Comparison of ENCODE assay signal across 10 cellular contexts in genomic region chr2:43636153-43636552, GRCh38. TPM values are rescaled to one million over a fixed set of nuclear protein-coding genes. Genes with fewer than 3 reads are reported as not detected.
DNase-seq lines count a peak whose midpoint lies in the region; ATAC-seq and TF ChIP-seq lines count a peak whose summit lies in the region.
"Not testable (repeated sequence)": the region's sequence is repeated elsewhere in the genome, so short reads cannot be mapped to it uniquely, and the experiment has no call there.
"Had no signal": no experiment of that assay in that cellular context is flagged by ENCODE, and none has a peak within 500 bp of the region (broad histone marks: within the 10 kb centered on the region; RNA-seq: fewer than 3 reads in every experiment).

No MANE protein-coding gene starts in this region.

- POLR2A ChIA-PET in CD4-positive, alpha-beta memory T cell (lab: Charles Lee; ENCODE audit: partially characterized antibody) = interaction anchor here (0.9 to 1.0 kb wide), 2 partner anchors 40 to 825 kb away, joined by 3 to 5 read pairs; partner anchors contain the start of gene THADA
- POLR2A ChIA-PET in activated CD4-positive, alpha-beta memory T cell treated with anti-CD3 and anti-CD28 coated beads for 36 hours (lab: Charles Lee) = interaction anchor here (1.6 kb wide), 1 partner anchor 40 kb away, joined by 4 read pairs; the partner anchor contains the start of gene THADA
- POLR2A ChIA-PET in MCF 10A (lab: Yijun Ruan, JAX) = interaction anchor here (1.0 to 1.2 kb wide), 2 partner anchors 36 to 138 kb away, joined by 3 read pairs; partner anchors contain the start of gene DYNC2LI1

- H3K27me3 Mint-ChIP-seq in CD4-positive, alpha-beta memory T cell = peaks cover 26 to 32% of the 10 kb centered on the region in 2 donors
- H3K27me3 Mint-ChIP-seq in IgD-negative memory B cell (peaks cover 40% of the 10 kb centered on the region), MCF 10A (ENCODE audit: insufficient read depth, unreplicated experiment) (peaks cover 33% of the 10 kb centered on the region), memory B cell (peaks cover 32% of the 10 kb centered on the region), nephron progenitor cell (ENCODE audit: low read depth, poor library complexity) (peaks cover 56% of the 10 kb centered on the region)
- peaks cover 44% of the 10 kb centered on the region for H3K27me3 Mint-ChIP-seq in activated CD4-positive, alpha-beta memory T cell treated with anti-CD3 and anti-CD28 coated beads for 36 hours
- peaks cover 41% of the 10 kb centered on the region for H3K27me3 Mint-ChIP-seq in activated T-helper 2 cell treated with anti-CD3 and anti-CD28 coated beads, Interferon-gamma antibody, Interleukin-2, Interleukin-4, amounts not matched to agents 10 μg/mL and 5 μg/mL and 100 μg/mL, durations not matched to agents 14 hours and 24 hours and 36 hours (ENCODE audit: low read depth)

- H3K9me3 ChIP-seq in CD4-positive, alpha-beta memory T cell (ENCODE audit: control insufficient read depth in 1 of 2, low read length in 2 of 2); uterus: not testable (repeated sequence)

- not testable (repeated sequence) for H3K4me3 ChIP-seq in CD4-positive, alpha-beta memory T cell (ENCODE audit: low read length in 2 of 2); uterus

- BruUV-seq in MCF 10A (replicated peaks; lab: Mats Ljungman, UMichigan) = not testable (repeated sequence)

- H3K4me3 Mint-ChIP-seq in CD4-positive, alpha-beta memory T cell = peak overlapping the region in 6 of 8 donors; percentile 4 to 94 (median 50)
- H3K4me3 Mint-ChIP-seq in IgD-negative memory B cell (peak overlapping the region; percentile 32 to 91 (median 77)), MCF 10A (ENCODE audit: unreplicated experiment) (peak overlapping the region; percentile 82), memory B cell (peak overlapping the region; percentile 22), nephron progenitor cell (peak overlapping the region; percentile 31)
- H3K4me3 Mint-ChIP-seq in activated CD4-positive, alpha-beta memory T cell treated with anti-CD3 and anti-CD28 coated beads for 36 hours = peak overlapping the region; percentile 16
- peak overlapping the region; percentile 56 for H3K4me3 Mint-ChIP-seq in activated T-helper 2 cell treated with anti-CD3 and anti-CD28 coated beads, Interferon-gamma antibody, Interleukin-2, Interleukin-4, amounts not matched to agents 10 μg/mL and 5 μg/mL and 100 μg/mL, durations not matched to agents 14 hours and 24 hours and 36 hours (ENCODE audit: low read depth)

- not testable (repeated sequence) for H3K36me3 ChIP-seq in CD4-positive, alpha-beta memory T cell (ENCODE audit: insufficient read depth, low read length); uterus

- H3K4me1 ChIP-seq in CD4-positive, alpha-beta memory T cell (ENCODE audit: insufficient read depth, low read length); uterus: not testable (repeated sequence)

- not testable (repeated sequence) for TF ChIP-seq CTCF in MCF 10A (IDR thresholded peaks at IDR 0.05; ENCODE audit: unreplicated experiment); nephron progenitor cell (IDR thresholded peaks at IDR 0.05); uterus (IDR thresholded peaks at IDR 0.05)

- peaks cover 0 to 13% (median 11%) of the 10 kb centered on the region in 8 donors for H3K9me3 Mint-ChIP-seq in CD4-positive, alpha-beta memory T cell
- not testable (repeated sequence) for H3K9me3 Mint-ChIP-seq in IgD-negative memory B cell; activated CD4-positive, alpha-beta memory T cell treated with anti-CD3 and anti-CD28 coated beads for 36 hours; activated T-helper 2 cell treated with anti-CD3 and anti-CD28 coated beads, Interferon-gamma antibody, Interleukin-2, Interleukin-4, amounts not matched to agents 10 μg/mL and 5 μg/mL and 100 μg/mL, durations not matched to agents 14 hours and 24 hours and 36 hours; MCF 10A (ENCODE audit: unreplicated experiment); memory B cell
- H3K9me3 Mint-ChIP-seq in nephron progenitor cell = peaks cover 17% of the 10 kb centered on the region

- H3K27ac Mint-ChIP-seq in CD4-positive, alpha-beta memory T cell = peak overlapping the region in 1 of 7 donors; percentile 66
- H3K27ac Mint-ChIP-seq in IgD-negative memory B cell (peak overlapping the region in 1 of 3 donors; percentile 7), nephron progenitor cell (peak overlapping the region; percentile 77)
- not testable (repeated sequence) for H3K27ac Mint-ChIP-seq in activated CD4-positive, alpha-beta memory T cell treated with anti-CD3 and anti-CD28 coated beads for 36 hours; activated T-helper 2 cell treated with anti-CD3 and anti-CD28 coated beads, Interferon-gamma antibody, Interleukin-2, Interleukin-4, amounts not matched to agents 10 μg/mL and 5 μg/mL and 100 μg/mL, durations not matched to agents 14 hours and 24 hours and 36 hours; MCF 10A (ENCODE audit: low read depth, unreplicated experiment); memory B cell

- intact Hi-C loops in CD4-positive, alpha-beta memory T cell (cut with micrococcal nuclease) = loop anchor here (10.0 kb wide), 1 partner anchor 139 kb away; the partner anchor contains the start of gene DYNC2LI1
- intact Hi-C loops in activated CD4-positive, alpha-beta memory T cell treated with anti-CD3 and anti-CD28 coated beads for 36 hours (cut with micrococcal nuclease) = loop anchor here (10.0 kb wide), 1 partner anchor 139 kb away; the partner anchor contains the start of gene DYNC2LI1
- intact Hi-C loops in activated T-helper 2 cell treated with anti-CD3 and anti-CD28 coated beads, Interferon-gamma antibody, Interleukin-2, Interleukin-4, amounts not matched to agents 10 μg/mL and 5 μg/mL and 100 μg/mL, durations not matched to agents 14 hours and 24 hours and 36 hours (cut with micrococcal nuclease) = loop anchor here (2.0 to 10.0 kb wide), 2 partner anchors 23 to 359 kb away; partner anchors contain the start of gene LRPPRC
- intact Hi-C loops in MCF 10A (cut with micrococcal nuclease); uterus (cut with DNase I; ENCODE audit: low total_unique reads): not testable (repeated sequence)

- H3K27me3 ChIP-seq in CD4-positive, alpha-beta memory T cell (ENCODE audit: insufficient read depth, low read length); uterus: not testable (repeated sequence)

- peaks cover 7 to 15% (median 14%) of the 10 kb centered on the region in 4 donors for H3K4me1 Mint-ChIP-seq in CD4-positive, alpha-beta memory T cell
- H3K4me1 Mint-ChIP-seq in IgD-negative memory B cell (peaks cover 8 to 13% (median 12%) of the 10 kb centered on the region in 3 donors), MCF 10A (ENCODE audit: insufficient read depth, unreplicated experiment) (peaks cover 26% of the 10 kb centered on the region), memory B cell (peaks cover 14% of the 10 kb centered on the region), nephron progenitor cell (peaks cover 37% of the 10 kb centered on the region)
- H3K4me1 Mint-ChIP-seq in activated CD4-positive, alpha-beta memory T cell treated with anti-CD3 and anti-CD28 coated beads for 36 hours (ENCODE audit: low read depth) = peaks cover 14% of the 10 kb centered on the region
- peaks cover 21% of the 10 kb centered on the region for H3K4me1 Mint-ChIP-seq in activated T-helper 2 cell treated with anti-CD3 and anti-CD28 coated beads, Interferon-gamma antibody, Interleukin-2, Interleukin-4, amounts not matched to agents 10 μg/mL and 5 μg/mL and 100 μg/mL, durations not matched to agents 14 hours and 24 hours and 36 hours (ENCODE audit: low read depth)

- TF ChIP-seq POLR2A in uterus (IDR thresholded peaks at IDR 0.05) = not testable (repeated sequence)

- not testable (repeated sequence) for H3K36me3 Mint-ChIP-seq in CD4-positive, alpha-beta memory T cell; IgD-negative memory B cell; activated CD4-positive, alpha-beta memory T cell treated with anti-CD3 and anti-CD28 coated beads for 36 hours; activated T-helper 2 cell treated with anti-CD3 and anti-CD28 coated beads, Interferon-gamma antibody, Interleukin-2, Interleukin-4, amounts not matched to agents 10 μg/mL and 5 μg/mL and 100 μg/mL, durations not matched to agents 14 hours and 24 hours and 36 hours (ENCODE audit: low read depth); MCF 10A (ENCODE audit: insufficient read depth, unreplicated experiment); memory B cell; nephron progenitor cell (ENCODE audit: low read depth)

- ATAC-seq in memory B cell (ENCODE audit: low read depth) = not testable (repeated sequence)

- not testable (repeated sequence) for H3K27ac ChIP-seq in CD4-positive, alpha-beta memory T cell (ENCODE audit: low read depth, low read length)
- peak overlapping the region; percentile 74 to 82 for H3K27ac ChIP-seq in uterus

- DNase-seq in CD4-positive, alpha-beta memory T cell; activated CD4-positive, alpha-beta memory T cell treated with anti-CD3 and anti-CD28 coated beads for 36 hours; activated T-helper 2 cell treated with anti-CD3 and anti-CD28 coated beads, Interferon-gamma antibody, Interleukin-2, Interleukin-4, amounts not matched to agents 10 μg/mL and 5 μg/mL and 100 μg/mL, durations not matched to agents 14 hours and 24 hours and 36 hours (ENCODE audit: low spot score); MCF 10A (ENCODE audit: unreplicated experiment); memory B cell (ENCODE audit: low spot score in 2 of 2); nephron progenitor cell; uterus: not testable (repeated sequence)

- CTCF ChIA-PET in CD4-positive, alpha-beta memory T cell (lab: Charles Lee; ENCODE audit: partially characterized antibody) = interaction anchor here (1.0 to 1.1 kb wide), 2 partner anchors 23 to 38 kb away, joined by 3 read pairs; no protein-coding TSS in a partner anchor
- CTCF ChIA-PET in activated CD4-positive, alpha-beta memory T cell treated with anti-CD3 and anti-CD28 coated beads for 36 hours (lab: Charles Lee); MCF 10A (lab: Yijun Ruan, JAX): not testable (repeated sequence)

RNA-seq across cellular contexts. Expression of gene PLEKHH2, which starts 0.9 kb away (rescaled TPM):
- total RNA-seq in CD4-positive, alpha-beta memory T cell = 1 to 10 TPM; 1.2 TPM
- polyA plus RNA-seq in CD4-positive, alpha-beta memory T cell = not detected
- 0.46 TPM for polyA plus RNA-seq in IgD-negative memory B cell
- total RNA-seq in activated CD4-positive, alpha-beta memory T cell treated with anti-CD3 and anti-CD28 coated beads for 36 hours = under 1 TPM; 0.73 to 0.81 TPM
- 21.3 and 25.1 TPM in 2 replicates for total RNA-seq in activated T-helper 2 cell treated with anti-CD3 and anti-CD28 coated beads, Interferon-gamma antibody, Interleukin-2, Interleukin-4, amounts not matched to agents 10 μg/mL and 5 μg/mL and 100 μg/mL, durations not matched to agents 14 hours and 24 hours and 36 hours
- total RNA-seq in MCF 10A (2022) (0.93 and 1.2 TPM in 2 replicates), uterus (100 to 1,000 TPM in 1 of 4 donors, 10 to 100 TPM in 3; 47.1 to 124 (median 74.8) TPM)

RNA-seq across cellular contexts. Expression of gene C1GALT1C1L, which starts 40.1 kb away (rescaled TPM):
- total RNA-seq in CD4-positive, alpha-beta memory T cell = not detected
- not detected for polyA plus RNA-seq in CD4-positive, alpha-beta memory T cell
- polyA plus RNA-seq in IgD-negative memory B cell = not detected
- total RNA-seq in activated CD4-positive, alpha-beta memory T cell treated with anti-CD3 and anti-CD28 coated beads for 36 hours = not detected
- total RNA-seq in activated T-helper 2 cell treated with anti-CD3 and anti-CD28 coated beads, Interferon-gamma antibody, Interleukin-2, Interleukin-4, amounts not matched to agents 10 μg/mL and 5 μg/mL and 100 μg/mL, durations not matched to agents 14 hours and 24 hours and 36 hours = 0.74 and 1.1 TPM in 2 replicates
- total RNA-seq in MCF 10A (2022) = 0.27 TPM in 1 of 2 replicates, not detected in the other
- 1 to 10 TPM in 3 of 4 donors, not detected in 1; 1.5 to 3.7 (median 3.7) TPM for total RNA-seq in uterus
- total RNA-seq: G401, H1 had no signal

RNA-seq across cellular contexts. Expression of gene THADA, which starts 40.3 kb away (rescaled TPM):
- total RNA-seq in CD4-positive, alpha-beta memory T cell = 10 to 100 TPM; 42.1 to 44.8 TPM
- polyA plus RNA-seq in CD4-positive, alpha-beta memory T cell = 10 to 100 TPM; 20.3 to 23.4 TPM
- 13.7 TPM for polyA plus RNA-seq in IgD-negative memory B cell
- total RNA-seq in activated CD4-positive, alpha-beta memory T cell treated with anti-CD3 and anti-CD28 coated beads for 36 hours = 10 to 100 TPM; 39.0 to 46.6 TPM
- 48.3 and 48.4 TPM in 2 replicates for total RNA-seq in activated T-helper 2 cell treated with anti-CD3 and anti-CD28 coated beads, Interferon-gamma antibody, Interleukin-2, Interleukin-4, amounts not matched to agents 10 μg/mL and 5 μg/mL and 100 μg/mL, durations not matched to agents 14 hours and 24 hours and 36 hours
- total RNA-seq in MCF 10A (2022) (42.3 and 49.8 TPM in 2 replicates), uterus (10 to 100 TPM; 31.2 to 68.8 (median 54.9) TPM)

Comparison
In these comparisons a context has a peak if more than half of its experiments do, and no peak if none do; other contexts are left out.
1. H3K4me3 Mint-ChIP-seq: peak in every context shown above with its lines; median percentile 82 in MCF 10A; 77 in IgD-negative memory B cell; 56 in activated T-helper 2 cell treated with anti-CD3 and anti-CD28 coated beads, Interferon-gamma antibody, Interleukin-2, Interleukin-4, amounts not matched to agents 10 μg/mL and 5 μg/mL and 100 μg/mL, durations not matched to agents 14 hours and 24 hours and 36 hours; 50 in CD4-positive, alpha-beta memory T cell; 31 in nephron progenitor cell; 22 in memory B cell; 16 in activated CD4-positive, alpha-beta memory T cell treated with anti-CD3 and anti-CD28 coated beads for 36 hours.
2. RNA of gene PLEKHH2, which starts 0.9 kb away (total RNA-seq): 47.1 to 124 TPM in uterus and 21.3 to 25.1 TPM in activated T-helper 2 cell treated with anti-CD3 and anti-CD28 coated beads, Interferon-gamma antibody, Interleukin-2, Interleukin-4, amounts not matched to agents 10 μg/mL and 5 μg/mL and 100 μg/mL, durations not matched to agents 14 hours and 24 hours and 36 hours; 1.2 TPM in CD4-positive, alpha-beta memory T cell, 0.93 to 1.2 TPM in MCF 10A and 0.73 to 0.81 TPM in activated CD4-positive, alpha-beta memory T cell treated with anti-CD3 and anti-CD28 coated beads for 36 hours; every median in the first group is over 10 times any median in the second.